ENCODE assay signal across 8 cellular contexts in the genomic region with DNA sequence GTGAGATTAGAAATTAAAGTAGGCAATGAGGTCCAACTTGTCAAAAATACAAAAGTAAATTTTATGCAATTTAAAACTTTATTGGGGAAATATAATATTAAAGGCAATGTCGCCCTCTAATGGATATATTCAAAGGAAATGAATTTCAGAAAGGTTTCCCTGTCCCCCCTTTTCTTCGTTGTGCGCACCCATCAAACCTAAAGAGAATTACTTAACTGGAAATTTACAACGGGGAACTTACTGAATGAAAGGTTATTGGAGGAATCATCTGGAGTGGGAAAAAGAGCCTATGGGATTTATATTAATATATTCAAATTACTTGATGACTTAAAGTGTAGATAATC. TPM values are rescaled to one million over a fixed set of nuclear protein-coding genes. Genes with fewer than 3 reads are reported as not detected.
DNase-seq lines count a peak whose midpoint lies in the region; ATAC-seq and TF ChIP-seq lines count a peak whose summit lies in the region.

No MANE protein-coding gene starts in this region.

- peaks cover 6 to 19% (median 11%) of the 10 kb centered on the region in 4 donors for H3K4me1 Mint-ChIP-seq in CD4-positive, CD25-positive, alpha-beta regulatory T cell
- peaks cover 30% of the 10 kb centered on the region for H3K4me1 Mint-ChIP-seq in nephron

- no peak for DNase-seq in CD4-positive, CD25-positive, alpha-beta regulatory T cell
- no peak for DNase-seq in Jurkat, Clone E6-1 (ENCODE audit: low read depth, low spot score)
- peak; percentile 14 for DNase-seq in cerebellum (ENCODE audit: low spot score)
- DNase-seq in NCI-H1417 (lab: John Stamatoyannopoulos, UW): no peak
- DNase-seq in foreskin fibroblast: no peak

- H3K27ac ChIP-seq in CD4-positive, CD25-positive, alpha-beta regulatory T cell (ENCODE audit: insufficient read depth, low read length, poor library complexity, severe bottlenecking): no peak overlapping the region

- H3K36me3 ChIP-seq in CD4-positive, CD25-positive, alpha-beta regulatory T cell (ENCODE audit: control insufficient read depth, insufficient read depth, low read length): no peaks in the 10 kb centered on the region

- peaks cover 27% of the 10 kb centered on the region for H3K27me3 ChIP-seq in CD4-positive, CD25-positive, alpha-beta regulatory T cell (ENCODE audit: control insufficient read depth, insufficient read depth, low read length)

- H3K9me3 ChIP-seq in CD4-positive, CD25-positive, alpha-beta regulatory T cell (ENCODE audit: control insufficient read depth in 2 of 2, low read length in 2 of 2): no peaks in the 10 kb centered on the region

- H3K9me3 Mint-ChIP-seq in CD4-positive, CD25-positive, alpha-beta regulatory T cell: peaks cover 0 to 2% (median 0%) of the 10 kb centered on the region in 7 donors
- no peaks in the 10 kb centered on the region for H3K9me3 Mint-ChIP-seq in nephron

- H3K4me3 Mint-ChIP-seq in CD4-positive, CD25-positive, alpha-beta regulatory T cell: peak overlapping the region; percentile 77 to 92 (median 88)
- H3K4me3 Mint-ChIP-seq in nephron: peak overlapping the region; percentile 78 to 85 (median 85)

- H3K4me3 ChIP-seq in CD4-positive, CD25-positive, alpha-beta regulatory T cell (ENCODE audit: low read depth, low read length): peak overlapping the region; percentile 86
- H3K4me3 ChIP-seq in Jurkat, Clone E6-1 (ENCODE audit: low read length): peak overlapping the region; percentile 66
- H3K4me3 ChIP-seq in foreskin fibroblast (ENCODE audit: low read depth in 1 of 2, low read length in 2 of 2): peak overlapping the region in 1 of 2 donors; percentile 57

- H3K27ac Mint-ChIP-seq in CD4-positive, CD25-positive, alpha-beta regulatory T cell: peak overlapping the region in 1 of 3 donors; percentile 58
- H3K27ac Mint-ChIP-seq in nephron: no peak overlapping the region

- no peak for ATAC-seq in CD4-positive, CD25-positive, alpha-beta regulatory T cell (ENCODE audit: low read depth in 2 of 2)
- no peak for ATAC-seq in HG02870 (IDR thresholded peaks at IDR 0.05; ENCODE audit: unreplicated experiment)
- no peak for ATAC-seq in GM19467 (IDR thresholded peaks at IDR 0.05; ENCODE audit: unreplicated experiment)

- H3K36me3 Mint-ChIP-seq in CD4-positive, CD25-positive, alpha-beta regulatory T cell: no peaks in the 10 kb centered on the region
- H3K36me3 Mint-ChIP-seq in nephron (ENCODE audit: low read depth): no peaks in the 10 kb centered on the region

- TF ChIP-seq CTCF in nephron (IDR thresholded peaks at IDR 0.05; ENCODE audit: unreplicated experiment in 3 of 3): peak; percentile 26 to 67 (median 53)
- TF ChIP-seq CTCF in foreskin fibroblast (IDR thresholded peaks at IDR 0.05; ENCODE audit: low read depth, low read length): no peak

- peaks cover 38% of the 10 kb centered on the region for H3K27me3 Mint-ChIP-seq in CD4-positive, CD25-positive, alpha-beta regulatory T cell
- H3K27me3 Mint-ChIP-seq in nephron (ENCODE audit: low read depth): peaks cover 35% of the 10 kb centered on the region

- peaks cover 34% of the 10 kb centered on the region for H3K4me1 ChIP-seq in CD4-positive, CD25-positive, alpha-beta regulatory T cell (ENCODE audit: control insufficient read depth, insufficient read depth, low read length, poor library complexity, severe bottlenecking)

RNA-seq across cellular contexts. Expression of a gene that starts 1.7 kb away (rescaled TPM):
- 0.89 TPM for total RNA-seq in CD4-positive, CD25-positive, alpha-beta regulatory T cell
- under 1 TPM in 2 of 4 donors, not detected in 2; 0.12 to 0.13 TPM for polyA plus RNA-seq in CD4-positive, CD25-positive, alpha-beta regulatory T cell
- 0.36 TPM for polyA plus RNA-seq in Jurkat, Clone E6-1 (2012; ENCODE audit: insufficient read depth, insufficient read length)
- 12.3 TPM for total RNA-seq in cerebellum
